In the genomic region with DNA sequence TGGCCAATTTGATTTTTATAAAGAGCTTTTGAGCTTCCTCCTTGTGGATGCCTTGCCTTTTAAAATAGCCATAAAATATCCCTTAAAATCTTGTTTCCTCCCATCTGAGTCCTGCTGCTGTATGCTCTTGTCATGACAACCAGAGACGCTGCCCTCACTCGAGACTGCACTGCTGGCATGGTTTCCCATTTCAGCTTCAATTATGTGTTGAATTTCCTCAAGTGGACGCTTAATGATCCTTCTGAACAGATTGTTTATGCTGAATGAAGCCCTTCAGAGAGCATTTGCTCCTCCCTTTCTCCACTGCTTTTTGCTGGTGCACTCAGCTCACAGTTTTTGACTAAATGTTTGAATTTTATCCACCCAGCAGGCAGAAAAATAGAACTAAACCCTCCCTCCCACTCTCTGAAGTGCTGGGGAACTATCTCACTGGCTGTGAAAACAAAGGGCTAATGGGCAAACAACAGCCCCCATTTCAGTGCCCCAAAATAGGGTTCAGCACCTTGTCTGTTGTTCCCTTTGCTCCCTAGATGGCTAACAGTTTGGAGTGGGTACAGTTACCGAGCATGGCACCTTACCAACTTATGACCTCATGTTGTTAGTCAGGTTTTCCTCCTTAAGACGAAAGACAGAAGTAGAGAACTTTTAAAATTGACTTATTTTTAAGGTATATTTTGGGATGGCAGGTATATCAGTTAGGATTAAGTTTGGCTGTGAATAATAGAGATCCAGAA, we compare ENCODE assay signal across 14 cellular contexts. TPM values are rescaled to one million over a fixed set of nuclear protein-coding genes. Genes with fewer than 3 reads are reported as not detected.
A peak's percentile ranks its signal among the peaks of the same experiment; 100 is the strongest.
DNase-seq lines count a peak whose midpoint lies in the region; ATAC-seq and TF ChIP-seq lines count a peak whose summit lies in the region.
"Had no signal": no experiment of that assay in that cellular context is flagged by ENCODE, and none has a peak within 500 bp of the region (broad histone marks: within the 10 kb centered on the region; RNA-seq: fewer than 3 reads in every experiment).

No MANE protein-coding gene starts in this region.

- DNase-seq in DMS53 (lab: John Stamatoyannopoulos, UW) (peak; percentile 54), DMS53 treated with DMSO at 0.1 percent for 48 hours (lab: John Stamatoyannopoulos, UW; ENCODE audit: unreplicated experiment) (no peak), NCI-H774 (lab: John Stamatoyannopoulos, UW) (peak; percentile 85), thyroid gland (peak; percentile 64 to 68), RWPE1 (ENCODE audit: low spot score) (no peak), posterior vena cava (ENCODE audit: low spot score) (no peak)
- DNase-seq: activated T-cell treated with anti-CD3 and anti-CD28 coated beads, Interleukin-2, amount 50 U/mL, for 48 hours; GOT3; naive B cell; SW 1271 had no signal

- no peak for TF ChIP-seq CTCF in gastroesophageal sphincter (IDR thresholded peaks at IDR 0.05)
- no peak for TF ChIP-seq CTCF in thyroid gland (IDR thresholded peaks at IDR 0.05)
- no peak for TF ChIP-seq CTCF in RWPE1 (conservative IDR thresholded peaks at IDR 0.05; ENCODE audit: low read depth)

- CTCF ChIA-PET in RWPE1 (lab: Yijun Ruan, JAX), result interaction anchor here (0.5 kb wide), 1 partner anchor 18 kb away, joined by 3 read pairs; no protein-coding TSS in a partner anchor

- TF ChIP-seq POLR2A in gastroesophageal sphincter (IDR thresholded peaks at IDR 0.05), result no peak
- no peak for TF ChIP-seq POLR2A in thyroid gland (IDR thresholded peaks at IDR 0.05)

- H3K27ac ChIP-seq in gastroesophageal sphincter (peak overlapping the region; percentile 15 to 69 (median 57)), thyroid gland (peak overlapping the region in 1 of 3 donors; percentile 39), RWPE1 (no peak overlapping the region)
- H3K27ac ChIP-seq: 22Rv1, epithelial cell of prostate had no signal

- H3K4me1 ChIP-seq in gastroesophageal sphincter, result peaks cover 0 to 20% (median 6%) of the 10 kb centered on the region in 3 donors
- H3K4me1 ChIP-seq in thyroid gland, result peaks cover 8 to 11% of the 10 kb centered on the region in 2 donors

- intact Hi-C loops in thyroid gland (cut with DNase I) (no loop called here), posterior vena cava (cut with DNase I) (no loop called here)

- no peak for TF ChIP-seq EP300 in gastroesophageal sphincter (IDR thresholded peaks at IDR 0.05)

- H3K27me3 ChIP-seq in gastroesophageal sphincter (no peaks in the 10 kb centered on the region), thyroid gland (no peaks in the 10 kb centered on the region)

- H3K9me3 ChIP-seq in gastroesophageal sphincter, result no peaks in the 10 kb centered on the region
- H3K9me3 ChIP-seq in thyroid gland, result no peaks in the 10 kb centered on the region

- H3K4me3 ChIP-seq in gastroesophageal sphincter (no peak overlapping the region), thyroid gland (replicated peaks in 1 of 3) (no peak overlapping the region)

- WGBS in gastroesophageal sphincter (ENCODE audit: low coverage in 1 of 2), 2 donors, result 14 to 31% methylated on average over 5 of the region's 5 CpGs
- WGBS in thyroid gland, 2 donors, result 27 to 28% methylated on average over 5 of the region's 5 CpGs

- ATAC-seq in gastroesophageal sphincter, result peak; percentile 55
- no peak for ATAC-seq in HG03045 (IDR thresholded peaks at IDR 0.05; ENCODE audit: unreplicated experiment)

- H3K36me3 ChIP-seq in gastroesophageal sphincter (peaks cover 0 to 46% of the 10 kb centered on the region in 2 donors), thyroid gland (peaks cover 5% of the 10 kb centered on the region in 2 donors)

- POLR2A ChIA-PET in RWPE1 (lab: Yijun Ruan, JAX; ENCODE audit: low non-redundant PET), result no interaction called here

RNA-seq across cellular contexts. Expression of gene RNF8, which starts 45.5 kb away (rescaled TPM):
- 10 to 100 TPM in 3 of 4 donors, 1 to 10 TPM in 1; 10.0 to 21.5 (median 16.0) TPM for total RNA-seq in gastroesophageal sphincter
- total RNA-seq in thyroid gland, result 10 to 100 TPM in 3 of 4 donors, 1 to 10 TPM in 1; 8.0 to 18.4 (median 16.0) TPM
- total RNA-seq in posterior vena cava, result 10 to 100 TPM; 13.6 to 14.0 TPM

RNA-seq across cellular contexts. Expression of gene TMEM217, which starts 50.3 kb away (rescaled TPM):
- under 1 TPM in 1 of 4 donors, not detected in 3; 0.40 TPM for total RNA-seq in gastroesophageal sphincter
- 1 to 10 TPM in 2 of 4 donors, under 1 TPM in 1, not detected in 1; 0.22 to 3.8 (median 1.0) TPM for total RNA-seq in thyroid gland
- total RNA-seq in posterior vena cava, result 1 to 10 TPM in 1 of 2 donors, under 1 TPM in 1; 0.56 to 2.0 TPM

RNA-seq across cellular contexts. Expression of gene TBC1D22B, which starts 50.7 kb away (rescaled TPM):
- 1 to 10 TPM; 5.0 to 9.2 (median 8.3) TPM for total RNA-seq in gastroesophageal sphincter
- total RNA-seq in thyroid gland, result 10 to 100 TPM; 11.5 to 15.7 (median 14.2) TPM
- 1 to 10 TPM; 6.2 to 8.5 TPM for total RNA-seq in posterior vena cava

Comparison
In these comparisons a context has a peak if more than half of its experiments do, and no peak if none do; other contexts are left out.
1. DNase-seq: peak in DMS53 (single experiment), NCI-H774 (single experiment) and thyroid gland (2 of 2); none in DMS53 treated with DMSO at 0.1 percent for 48 hours (single experiment), RWPE1 (single experiment) and posterior vena cava (single experiment).